In the genomic region with DNA sequence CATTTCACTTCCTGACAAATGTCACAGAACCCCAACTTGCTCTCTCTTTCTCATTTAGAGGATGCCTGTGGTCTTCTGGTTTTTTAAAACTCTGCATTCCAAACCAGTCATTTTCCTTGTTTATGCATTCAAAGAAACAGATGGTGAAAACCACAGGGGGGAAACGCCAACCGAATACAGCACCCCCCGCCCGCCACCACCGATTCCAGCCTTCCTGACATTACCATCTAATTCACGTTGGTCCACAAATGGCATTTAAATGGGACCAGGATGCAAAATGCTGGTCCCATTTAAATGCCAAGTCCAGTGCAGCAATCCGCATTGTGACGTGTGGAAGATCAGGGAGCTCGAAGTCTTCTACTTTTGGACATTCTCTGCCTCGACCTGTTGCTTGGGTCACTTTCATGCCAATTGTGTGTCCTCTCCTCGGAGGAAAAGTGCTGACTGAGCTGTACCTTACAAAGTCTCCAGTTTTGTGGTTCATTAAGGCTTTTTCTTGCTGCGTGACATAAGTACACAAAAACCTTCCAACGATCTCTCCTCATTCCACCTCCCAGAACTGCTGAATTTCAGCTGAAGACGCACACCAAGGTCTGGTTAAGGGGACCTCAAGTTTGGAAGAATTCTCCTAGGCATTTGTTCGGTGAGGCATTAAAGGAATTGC, we compare ENCODE assay signal across 10 cellular contexts. TPM values are rescaled to one million over a fixed set of nuclear protein-coding genes. Genes with fewer than 3 reads are reported as not detected.
DNase-seq lines count a peak whose midpoint lies in the region; TF ChIP-seq lines count a peak whose summit lies in the region.
"Had no signal": no experiment of that assay in that cellular context is flagged by ENCODE, and none has a peak within 500 bp of the region (broad histone marks: within the 10 kb centered on the region; RNA-seq: fewer than 3 reads in every experiment).

No MANE protein-coding gene starts in this region.

- peaks cover 4 to 67% (median 13%) of the 10 kb centered on the region in 6 donors for H3K4me1 ChIP-seq in spleen

- 50 to 61% (median 60%) methylated on average over 15 of the region's 15 CpGs for WGBS in spleen, 5 donors

- peak overlapping the region; percentile 47 for H3K4me3 ChIP-seq in WI38 (ENCODE audit: low read depth, low read length)
- H3K4me3 ChIP-seq in spleen: no peak overlapping the region

- H3K27ac ChIP-seq in spleen: peak overlapping the region in 6 of 8 donors; percentile 9 to 63 (median 48)

- intact Hi-C loops in spleen (cut with DNase I; ENCODE audit: low total_unique reads): no loop called here

- no peaks in the 10 kb centered on the region for H3K27me3 ChIP-seq in spleen (replicated peaks in 1 of 7)

- H3K9me3 ChIP-seq in spleen: no peaks in the 10 kb centered on the region

- peaks cover 0 to 98% (median 26%) of the 10 kb centered on the region in 6 donors for H3K36me3 ChIP-seq in spleen

- no peak for TF ChIP-seq POLR2A in spleen (IDR thresholded peaks at IDR 0.05)

- DNase-seq in NCI-H2227 (lab: John Stamatoyannopoulos, UW; ENCODE audit: unreplicated experiment) (peak; percentile 28), NCI-H2227 treated with DMSO at 0.1 percent for 48 hours (lab: John Stamatoyannopoulos, UW) (no peak), iris pigment epithelial cell (ENCODE audit: low read depth) (peak; percentile 89), spleen (no peak), GM20000 (ENCODE audit: low spot score) (no peak), NAMALWA (ENCODE audit: low spot score) (no peak)
- DNase-seq in stimulated activated CD4-positive, alpha-beta T cell treated with anti-CD3 and anti-CD28 coated beads, Interleukin-2, amount 100 ng/mL, for 24 hours: no peak
- DNase-seq: 8988T; stimulated activated CD4-positive, alpha-beta T cell treated with anti-CD3 and anti-CD28 coated beads, Interleukin-1b, Interleukin-23, amount 100 ng/mL, for 48 hours had no signal

- TF ChIP-seq CTCF in WI38 (IDR thresholded peaks at IDR 0.05; ENCODE audit: low read depth, low read length) (no peak), spleen (IDR thresholded peaks at IDR 0.05 in 8 of 11, conservative IDR thresholded peaks at IDR 0.05 in 3 of 11) (no peak), GM20000 (IDR thresholded peaks at IDR 0.05; ENCODE audit: extremely low read depth, missing control alignments) (no peak)

RNA-seq across cellular contexts. Expression of gene NEDD9, which starts 35.8 kb away (rescaled TPM):
- 100 to 1,000 TPM in 6 of 7 donors, 10 to 100 TPM in 1; 94.1 to 208 (median 124) TPM for total RNA-seq in spleen
- polyA plus RNA-seq in spleen: 10 to 100 TPM; 16.1 to 21.3 (median 18.2) TPM

Comparison
In these comparisons a context has a peak if more than half of its experiments do, and no peak if none do; other contexts are left out.
1. DNase-seq: peak in NCI-H2227 (single experiment) and iris pigment epithelial cell (single experiment); none in NCI-H2227 treated with DMSO at 0.1 percent for 48 hours (single experiment), spleen (single experiment), GM20000 (single experiment), NAMALWA (single experiment) and stimulated activated CD4-positive, alpha-beta T cell treated with anti-CD3 and anti-CD28 coated beads, Interleukin-2, amount 100 ng/mL, for 24 hours (0 of 2).